8 cellular contexts compared by ENCODE assay signal in genomic region chrX:101051549-101052302, GRCh38. TPM values are rescaled to one million over a fixed set of nuclear protein-coding genes. Genes with fewer than 3 reads are reported as not detected.
DNase-seq lines count a peak whose midpoint lies in the region; ATAC-seq and TF ChIP-seq lines count a peak whose summit lies in the region.

TSS of gene TRMT2B (minus strand) at chrX:101052111. CDS start at chrX:101042289, 9,822 bp downstream.

- DNase-seq in COLO829 (ENCODE audit: low spot score) (peak; percentile 63), HPDE6-E6E7 (ENCODE audit: extremely low spot score) (peak; percentile 59), NOMO-1 treated with dmso at 0.1 percent for 144 hours (lab: John Stamatoyannopoulos, UW; ENCODE audit: unreplicated experiment) (peak; percentile 72), endodermal cell (peak; percentile 89), mesothelial cell of epicardium (ENCODE audit: low spot score in 2 of 2, unreplicated experiment in 2 of 2) (peak; percentile 38 to 67)
- peak; percentile 28 to 47 (median 38) for DNase-seq in activated CD8-positive, alpha-beta memory T cell treated with anti-CD3 and anti-CD28 coated beads for 48 hours (ENCODE audit: low read depth in 2 of 3, low spot score in 2 of 3)
- peak; percentile 56 to 67 for DNase-seq in stimulated activated CD8-positive, alpha-beta memory T cell treated with anti-CD3 and anti-CD28 coated beads, Interleukin-15, amount 100 ng/mL, for 4 hours (ENCODE audit: low read depth in 2 of 2)

- no peaks in the 10 kb centered on the region for H3K9me3 ChIP-seq in endodermal cell (ENCODE audit: control insufficient read depth, low read length)

- H3K9ac ChIP-seq in endodermal cell (ENCODE audit: extremely low read depth, low read length, poor library complexity, severe bottlenecking): peak within 1 kb of the TSS; percentile 41

- no peak within 1 kb of the TSS for H3K27ac ChIP-seq in endodermal cell (ENCODE audit: low read depth, low read length)

- peak within 1 kb of the TSS; percentile 96 for H3K27ac Mint-ChIP-seq in endodermal cell
- H3K27ac Mint-ChIP-seq in mesothelial cell of epicardium: peak within 1 kb of the TSS; percentile 93

- H3K4me1 Mint-ChIP-seq in endodermal cell (no peaks in the 10 kb centered on the region), mesothelial cell of epicardium (peaks cover 2% of the 10 kb centered on the region)

- no peaks in the 10 kb centered on the region for H3K36me3 ChIP-seq in endodermal cell (ENCODE audit: control insufficient read depth, insufficient read depth, low read length)

- H3K9me3 Mint-ChIP-seq in endodermal cell: peaks cover 59% of the 10 kb centered on the region
- peaks cover 12% of the 10 kb centered on the region for H3K9me3 Mint-ChIP-seq in mesothelial cell of epicardium

- H3K27me3 ChIP-seq in endodermal cell (ENCODE audit: control insufficient read depth, insufficient read depth, low read length, poor library complexity, severe bottlenecking): no peaks in the 10 kb centered on the region

- peak; percentile 91 for ATAC-seq in GM19467 (IDR thresholded peaks at IDR 0.05; ENCODE audit: unreplicated experiment)

- no peaks in the 10 kb centered on the region for H3K4me1 ChIP-seq in endodermal cell (ENCODE audit: control insufficient read depth, insufficient read depth, low read length)

- no peak for TF ChIP-seq CTCF in endodermal cell (conservative IDR thresholded peaks at IDR 0.05)
- TF ChIP-seq CTCF in mesothelial cell of epicardium (IDR thresholded peaks at IDR 0.05; ENCODE audit: unreplicated experiment): no peak

- H3K4me3 ChIP-seq in endodermal cell (ENCODE audit: low read length): peak within 1 kb of the TSS; percentile 85

- WGBS in endodermal cell (ENCODE audit: insufficient coverage in 1 of 2, insufficient read length in 1 of 2), 2 experiments: 0% methylated on average over 38 of the region's 43 CpGs; no CpG with 5 or more reads in 1 of the 2 experiments

- peak within 1 kb of the TSS; percentile 78 for H3K4me3 Mint-ChIP-seq in endodermal cell
- peak within 1 kb of the TSS; percentile 82 for H3K4me3 Mint-ChIP-seq in mesothelial cell of epicardium

- H3K27me3 Mint-ChIP-seq in endodermal cell (ENCODE audit: insufficient read depth) (no peaks in the 10 kb centered on the region), mesothelial cell of epicardium (ENCODE audit: low read depth) (no peaks in the 10 kb centered on the region)

- H3K36me3 Mint-ChIP-seq in endodermal cell (ENCODE audit: low read depth) (peaks cover 9% of the 10 kb centered on the region), mesothelial cell of epicardium (peaks cover 5% of the 10 kb centered on the region)

RNA-seq across cellular contexts. Expression of gene TRMT2B, which starts in this region (rescaled TPM):
- 10 to 100 TPM; 14.1 to 19.8 TPM for total RNA-seq in endodermal cell
- polyA plus RNA-seq in endodermal cell (2013, experiment 1 of 2): 8.2 TPM
- 8.5 TPM for polyA plus RNA-seq in endodermal cell (2013, experiment 2 of 2)
- 18.1 to 20.7 TPM (median 18.2 TPM) in 3 replicates for total RNA-seq in mesothelial cell of epicardium

Comparison
In these comparisons a context has a peak if more than half of its experiments do, and no peak if none do; other contexts are left out.
1. DNase-seq: peak in every context shown above with its lines; median percentile 89 in endodermal cell; 72 in NOMO-1 treated with dmso at 0.1 percent for 144 hours; 63 in COLO829; 62 in stimulated activated CD8-positive, alpha-beta memory T cell treated with anti-CD3 and anti-CD28 coated beads, Interleukin-15, amount 100 ng/mL, for 4 hours; 59 in HPDE6-E6E7; 52 in mesothelial cell of epicardium; 38 in activated CD8-positive, alpha-beta memory T cell treated with anti-CD3 and anti-CD28 coated beads for 48 hours.